ENCODE assay signal across 1 cellular context in the genomic region with DNA sequence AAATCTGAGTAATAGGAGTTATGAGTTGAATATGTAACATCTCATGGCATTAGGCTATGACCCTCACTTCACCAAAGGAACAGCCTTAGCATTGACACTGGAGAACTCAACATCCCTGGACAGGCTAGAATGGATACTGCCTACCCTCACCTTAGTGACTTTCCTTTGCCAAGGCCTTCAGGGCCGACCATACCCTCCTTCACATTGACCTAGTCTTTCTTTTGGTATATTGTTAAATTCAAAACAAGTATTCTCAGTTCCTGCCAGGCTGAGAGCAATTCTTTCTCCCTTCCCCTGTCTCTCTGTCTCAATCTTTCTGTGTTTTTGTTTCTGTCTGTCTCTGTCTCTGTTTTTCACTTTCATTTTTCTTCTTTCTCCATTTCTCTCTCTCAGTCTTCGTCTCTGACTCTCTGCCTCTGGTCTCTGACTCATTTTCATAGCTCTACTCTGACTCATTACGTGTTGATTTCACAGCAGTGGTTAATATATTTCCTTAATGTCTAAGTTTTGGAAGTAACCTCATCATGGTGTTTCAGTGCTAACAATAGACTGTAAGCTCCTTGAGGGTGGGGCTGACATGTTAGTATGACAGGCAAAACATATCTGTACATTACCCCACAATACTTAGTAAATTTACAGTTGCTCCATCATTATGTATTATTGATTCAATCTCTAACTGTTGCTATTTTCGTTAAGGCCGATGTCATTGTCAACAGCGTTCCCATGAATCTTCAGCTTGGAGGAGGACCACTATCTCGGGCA.
TF ChIP-seq lines count a peak whose summit lies in the region.

No MANE protein-coding gene starts in this region.

TF ChIP-seq in GM12878, 131 proteins besides CTCF, POLR2A, EP300 and RAD21 (continued from another document and continues in another):
- TF ChIP-seq, protein P1, sequence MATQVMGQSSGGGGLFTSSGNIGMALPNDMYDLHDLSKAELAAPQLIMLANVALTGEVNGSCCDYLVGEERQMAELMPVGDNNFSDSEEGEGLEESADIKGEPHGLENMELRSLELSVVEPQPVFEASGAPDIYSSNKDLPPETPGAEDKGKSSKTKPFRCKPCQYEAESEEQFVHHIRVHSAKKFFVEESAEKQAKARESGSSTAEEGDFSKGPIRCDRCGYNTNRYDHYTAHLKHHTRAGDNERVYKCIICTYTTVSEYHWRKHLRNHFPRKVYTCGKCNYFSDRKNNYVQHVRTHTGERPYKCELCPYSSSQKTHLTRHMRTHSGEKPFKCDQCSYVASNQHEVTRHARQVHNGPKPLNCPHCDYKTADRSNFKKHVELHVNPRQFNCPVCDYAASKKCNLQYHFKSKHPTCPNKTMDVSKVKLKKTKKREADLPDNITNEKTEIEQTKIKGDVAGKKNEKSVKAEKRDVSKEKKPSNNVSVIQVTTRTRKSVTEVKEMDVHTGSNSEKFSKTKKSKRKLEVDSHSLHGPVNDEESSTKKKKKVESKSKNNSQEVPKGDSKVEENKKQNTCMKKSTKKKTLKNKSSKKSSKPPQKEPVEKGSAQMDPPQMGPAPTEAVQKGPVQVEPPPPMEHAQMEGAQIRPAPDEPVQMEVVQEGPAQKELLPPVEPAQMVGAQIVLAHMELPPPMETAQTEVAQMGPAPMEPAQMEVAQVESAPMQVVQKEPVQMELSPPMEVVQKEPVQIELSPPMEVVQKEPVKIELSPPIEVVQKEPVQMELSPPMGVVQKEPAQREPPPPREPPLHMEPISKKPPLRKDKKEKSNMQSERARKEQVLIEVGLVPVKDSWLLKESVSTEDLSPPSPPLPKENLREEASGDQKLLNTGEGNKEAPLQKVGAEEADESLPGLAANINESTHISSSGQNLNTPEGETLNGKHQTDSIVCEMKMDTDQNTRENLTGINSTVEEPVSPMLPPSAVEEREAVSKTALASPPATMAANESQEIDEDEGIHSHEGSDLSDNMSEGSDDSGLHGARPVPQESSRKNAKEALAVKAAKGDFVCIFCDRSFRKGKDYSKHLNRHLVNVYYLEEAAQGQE (IDR thresholded peaks at IDR 0.05; ENCODE audit: low read depth, low read length), result no peak
- TF ChIP-seq NFIC (IDR thresholded peaks at IDR 0.05; ENCODE audit: low read depth, low read length) (peak; percentile 100), EZH2 (IDR thresholded peaks at IDR 0.05; ENCODE audit: borderline replicate concordance, control insufficient read depth, low read depth, low read length) (no peak), YY1 (IDR thresholded peaks at IDR 0.05; ENCODE audit: low read depth, low read length) (no peak), SIX5 (IDR thresholded peaks at IDR 0.05; ENCODE audit: low read depth, low read length, severe bottlenecking) (no peak), TBL1XR1 (IDR thresholded peaks at IDR 0.05; ENCODE audit: low read depth, low read length) (peak; percentile 99), MTA3 (IDR thresholded peaks at IDR 0.05; ENCODE audit: borderline replicate concordance, low read length) (peak; percentile 98; the same call in 1 of the 2 replicates), STAT3 (IDR thresholded peaks at IDR 0.05; ENCODE audit: low read depth, low read length) (no peak), FOXM1 (IDR thresholded peaks at IDR 0.05; ENCODE audit: low read depth, low read length) (peak; percentile 99), MYB (IDR thresholded peaks at IDR 0.05; ENCODE audit: borderline replicate concordance, low read depth, low read length) (0 out of 2 replicates have a peak, but pooled peaks have one; percentile 24), ZZZ3 (IDR thresholded peaks at IDR 0.05; ENCODE audit: control insufficient read depth, insufficient read length, low read depth) (no peak), PAX5 (IDR thresholded peaks at IDR 0.05; ENCODE audit: borderline replicate concordance, low read depth, low read length) (peak; percentile 76), SMARCA5 (IDR thresholded peaks at IDR 0.05) (no peak), MEF2B (IDR thresholded peaks at IDR 0.05; ENCODE audit: partially characterized antibody, poor library complexity, severe bottlenecking) (peak; percentile 89), MEF2A (IDR thresholded peaks at IDR 0.05; ENCODE audit: insufficient read depth, low read depth, low read length) (peak; percentile 95), JUND (IDR thresholded peaks at IDR 0.05; ENCODE audit: low read depth, low read length) (peak; percentile 97), SREBF2 (IDR thresholded peaks at IDR 0.05; ENCODE audit: low read length) (no peak), RB1 (IDR thresholded peaks at IDR 0.05; ENCODE audit: borderline replicate concordance) (no peak), SMAD1 (IDR thresholded peaks at IDR 0.05; ENCODE audit: low read depth, partially characterized antibody) (peak; percentile 85), RCOR1 (conservative IDR thresholded peaks at IDR 0.05; ENCODE audit: low read depth, low read length) (no peak), SMC3 (IDR thresholded peaks at IDR 0.05; ENCODE audit: borderline replicate concordance, low read length) (peak; percentile 32; the same call in 1 of the 2 replicates), FOXK2 (IDR thresholded peaks at IDR 0.05) (peak; percentile 75), IKZF1 (conservative IDR thresholded peaks at IDR 0.05) (peak; percentile 95), HDAC2 (IDR thresholded peaks at IDR 0.05) (0 out of 2 replicates have a peak, but pooled peaks have one; percentile 33), NFXL1 (IDR thresholded peaks at IDR 0.05; ENCODE audit: borderline replicate concordance) (no peak), WRNIP1 (IDR thresholded peaks at IDR 0.05; ENCODE audit: borderline replicate concordance, low read depth, low read length) (no peak), KAT2A (conservative IDR thresholded peaks at IDR 0.05; ENCODE audit: control insufficient read depth, low read depth, low read length) (no peak), BCL11A (IDR thresholded peaks at IDR 0.05; ENCODE audit: low read depth, low read length) (peak; percentile 98), KDM1A (IDR thresholded peaks at IDR 0.05; ENCODE audit: borderline replicate concordance) (no peak), RFX5 (IDR thresholded peaks at IDR 0.05; ENCODE audit: low read depth, low read length) (no peak), NFYA (IDR thresholded peaks at IDR 0.05; ENCODE audit: borderline replicate concordance, low read depth, low read length) (no peak), CHD4 (IDR thresholded peaks at IDR 0.05) (0 out of 2 replicates have a peak, but pooled peaks have one; percentile 93), NBN (IDR thresholded peaks at IDR 0.05) (peak; percentile 99), EGR1 (IDR thresholded peaks at IDR 0.05; ENCODE audit: borderline replicate concordance in 1 of 2, low read depth in 2 of 2, low read length in 2 of 2) (no peak), TCF12 (IDR thresholded peaks at IDR 0.05; ENCODE audit: low read depth, low read length) (no peak), POLR2AphosphoS5 (IDR thresholded peaks at IDR 0.05; ENCODE audit: low read length) (0 out of 2 replicates have a peak, but pooled peaks have one; percentile 25)
- TF ChIP-seq, protein P2, sequence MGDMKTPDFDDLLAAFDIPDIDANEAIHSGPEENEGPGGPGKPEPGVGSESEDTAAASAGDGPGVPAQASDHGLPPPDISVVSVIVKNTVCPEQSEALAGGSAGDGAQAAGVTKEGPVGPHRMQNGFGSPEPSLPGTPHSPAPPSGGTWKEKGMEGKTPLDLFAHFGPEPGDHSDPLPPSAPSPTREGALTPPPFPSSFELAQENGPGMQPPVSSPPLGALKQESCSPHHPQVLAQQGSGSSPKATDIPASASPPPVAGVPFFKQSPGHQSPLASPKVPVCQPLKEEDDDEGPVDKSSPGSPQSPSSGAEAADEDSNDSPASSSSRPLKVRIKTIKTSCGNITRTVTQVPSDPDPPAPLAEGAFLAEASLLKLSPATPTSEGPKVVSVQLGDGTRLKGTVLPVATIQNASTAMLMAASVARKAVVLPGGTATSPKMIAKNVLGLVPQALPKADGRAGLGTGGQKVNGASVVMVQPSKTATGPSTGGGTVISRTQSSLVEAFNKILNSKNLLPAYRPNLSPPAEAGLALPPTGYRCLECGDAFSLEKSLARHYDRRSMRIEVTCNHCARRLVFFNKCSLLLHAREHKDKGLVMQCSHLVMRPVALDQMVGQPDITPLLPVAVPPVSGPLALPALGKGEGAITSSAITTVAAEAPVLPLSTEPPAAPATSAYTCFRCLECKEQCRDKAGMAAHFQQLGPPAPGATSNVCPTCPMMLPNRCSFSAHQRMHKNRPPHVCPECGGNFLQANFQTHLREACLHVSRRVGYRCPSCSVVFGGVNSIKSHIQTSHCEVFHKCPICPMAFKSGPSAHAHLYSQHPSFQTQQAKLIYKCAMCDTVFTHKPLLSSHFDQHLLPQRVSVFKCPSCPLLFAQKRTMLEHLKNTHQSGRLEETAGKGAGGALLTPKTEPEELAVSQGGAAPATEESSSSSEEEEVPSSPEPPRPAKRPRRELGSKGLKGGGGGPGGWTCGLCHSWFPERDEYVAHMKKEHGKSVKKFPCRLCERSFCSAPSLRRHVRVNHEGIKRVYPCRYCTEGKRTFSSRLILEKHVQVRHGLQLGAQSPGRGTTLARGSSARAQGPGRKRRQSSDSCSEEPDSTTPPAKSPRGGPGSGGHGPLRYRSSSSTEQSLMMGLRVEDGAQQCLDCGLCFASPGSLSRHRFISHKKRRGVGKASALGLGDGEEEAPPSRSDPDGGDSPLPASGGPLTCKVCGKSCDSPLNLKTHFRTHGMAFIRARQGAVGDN (IDR thresholded peaks at IDR 0.05), result no peak; the same call in 1 of the 2 replicates
- TF ChIP-seq, protein P3, sequence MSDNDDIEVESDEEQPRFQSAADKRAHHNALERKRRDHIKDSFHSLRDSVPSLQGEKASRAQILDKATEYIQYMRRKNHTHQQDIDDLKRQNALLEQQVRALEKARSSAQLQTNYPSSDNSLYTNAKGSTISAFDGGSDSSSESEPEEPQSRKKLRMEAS (IDR thresholded peaks at IDR 0.05; ENCODE audit: low read depth, low read length), result no peak
- TF ChIP-seq, protein P4, sequence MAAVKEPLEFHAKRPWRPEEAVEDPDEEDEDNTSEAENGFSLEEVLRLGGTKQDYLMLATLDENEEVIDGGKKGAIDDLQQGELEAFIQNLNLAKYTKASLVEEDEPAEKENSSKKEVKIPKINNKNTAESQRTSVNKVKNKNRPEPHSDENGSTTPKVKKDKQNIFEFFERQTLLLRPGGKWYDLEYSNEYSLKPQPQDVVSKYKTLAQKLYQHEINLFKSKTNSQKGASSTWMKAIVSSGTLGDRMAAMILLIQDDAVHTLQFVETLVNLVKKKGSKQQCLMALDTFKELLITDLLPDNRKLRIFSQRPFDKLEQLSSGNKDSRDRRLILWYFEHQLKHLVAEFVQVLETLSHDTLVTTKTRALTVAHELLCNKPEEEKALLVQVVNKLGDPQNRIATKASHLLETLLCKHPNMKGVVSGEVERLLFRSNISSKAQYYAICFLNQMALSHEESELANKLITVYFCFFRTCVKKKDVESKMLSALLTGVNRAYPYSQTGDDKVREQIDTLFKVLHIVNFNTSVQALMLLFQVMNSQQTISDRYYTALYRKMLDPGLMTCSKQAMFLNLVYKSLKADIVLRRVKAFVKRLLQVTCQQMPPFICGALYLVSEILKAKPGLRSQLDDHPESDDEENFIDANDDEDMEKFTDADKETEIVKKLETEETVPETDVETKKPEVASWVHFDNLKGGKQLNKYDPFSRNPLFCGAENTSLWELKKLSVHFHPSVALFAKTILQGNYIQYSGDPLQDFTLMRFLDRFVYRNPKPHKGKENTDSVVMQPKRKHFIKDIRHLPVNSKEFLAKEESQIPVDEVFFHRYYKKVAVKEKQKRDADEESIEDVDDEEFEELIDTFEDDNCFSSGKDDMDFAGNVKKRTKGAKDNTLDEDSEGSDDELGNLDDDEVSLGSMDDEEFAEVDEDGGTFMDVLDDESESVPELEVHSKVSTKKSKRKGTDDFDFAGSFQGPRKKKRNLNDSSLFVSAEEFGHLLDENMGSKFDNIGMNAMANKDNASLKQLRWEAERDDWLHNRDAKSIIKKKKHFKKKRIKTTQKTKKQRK (IDR thresholded peaks at IDR 0.05; ENCODE audit: low read depth, low read length), result no peak
- TF ChIP-seq, protein P5, sequence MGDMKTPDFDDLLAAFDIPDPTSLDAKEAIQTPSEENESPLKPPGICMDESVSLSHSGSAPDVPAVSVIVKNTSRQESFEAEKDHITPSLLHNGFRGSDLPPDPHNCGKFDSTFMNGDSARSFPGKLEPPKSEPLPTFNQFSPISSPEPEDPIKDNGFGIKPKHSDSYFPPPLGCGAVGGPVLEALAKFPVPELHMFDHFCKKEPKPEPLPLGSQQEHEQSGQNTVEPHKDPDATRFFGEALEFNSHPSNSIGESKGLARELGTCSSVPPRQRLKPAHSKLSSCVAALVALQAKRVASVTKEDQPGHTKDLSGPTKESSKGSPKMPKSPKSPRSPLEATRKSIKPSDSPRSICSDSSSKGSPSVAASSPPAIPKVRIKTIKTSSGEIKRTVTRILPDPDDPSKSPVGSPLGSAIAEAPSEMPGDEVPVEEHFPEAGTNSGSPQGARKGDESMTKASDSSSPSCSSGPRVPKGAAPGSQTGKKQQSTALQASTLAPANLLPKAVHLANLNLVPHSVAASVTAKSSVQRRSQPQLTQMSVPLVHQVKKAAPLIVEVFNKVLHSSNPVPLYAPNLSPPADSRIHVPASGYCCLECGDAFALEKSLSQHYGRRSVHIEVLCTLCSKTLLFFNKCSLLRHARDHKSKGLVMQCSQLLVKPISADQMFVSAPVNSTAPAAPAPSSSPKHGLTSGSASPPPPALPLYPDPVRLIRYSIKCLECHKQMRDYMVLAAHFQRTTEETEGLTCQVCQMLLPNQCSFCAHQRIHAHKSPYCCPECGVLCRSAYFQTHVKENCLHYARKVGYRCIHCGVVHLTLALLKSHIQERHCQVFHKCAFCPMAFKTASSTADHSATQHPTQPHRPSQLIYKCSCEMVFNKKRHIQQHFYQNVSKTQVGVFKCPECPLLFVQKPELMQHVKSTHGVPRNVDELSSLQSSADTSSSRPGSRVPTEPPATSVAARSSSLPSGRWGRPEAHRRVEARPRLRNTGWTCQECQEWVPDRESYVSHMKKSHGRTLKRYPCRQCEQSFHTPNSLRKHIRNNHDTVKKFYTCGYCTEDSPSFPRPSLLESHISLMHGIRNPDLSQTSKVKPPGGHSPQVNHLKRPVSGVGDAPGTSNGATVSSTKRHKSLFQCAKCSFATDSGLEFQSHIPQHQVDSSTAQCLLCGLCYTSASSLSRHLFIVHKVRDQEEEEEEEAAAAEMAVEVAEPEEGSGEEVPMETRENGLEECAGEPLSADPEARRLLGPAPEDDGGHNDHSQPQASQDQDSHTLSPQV (IDR thresholded peaks at IDR 0.05), result peak; percentile 87; the same call in 1 of the 2 replicates
- TF ChIP-seq, protein P6, sequence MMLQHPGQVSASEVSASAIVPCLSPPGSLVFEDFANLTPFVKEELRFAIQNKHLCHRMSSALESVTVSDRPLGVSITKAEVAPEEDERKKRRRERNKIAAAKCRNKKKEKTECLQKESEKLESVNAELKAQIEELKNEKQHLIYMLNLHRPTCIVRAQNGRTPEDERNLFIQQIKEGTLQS (IDR thresholded peaks at IDR 0.05; ENCODE audit: borderline replicate concordance, extremely low read depth, low read depth, low read length), result no peak
- TF ChIP-seq, protein P7, sequence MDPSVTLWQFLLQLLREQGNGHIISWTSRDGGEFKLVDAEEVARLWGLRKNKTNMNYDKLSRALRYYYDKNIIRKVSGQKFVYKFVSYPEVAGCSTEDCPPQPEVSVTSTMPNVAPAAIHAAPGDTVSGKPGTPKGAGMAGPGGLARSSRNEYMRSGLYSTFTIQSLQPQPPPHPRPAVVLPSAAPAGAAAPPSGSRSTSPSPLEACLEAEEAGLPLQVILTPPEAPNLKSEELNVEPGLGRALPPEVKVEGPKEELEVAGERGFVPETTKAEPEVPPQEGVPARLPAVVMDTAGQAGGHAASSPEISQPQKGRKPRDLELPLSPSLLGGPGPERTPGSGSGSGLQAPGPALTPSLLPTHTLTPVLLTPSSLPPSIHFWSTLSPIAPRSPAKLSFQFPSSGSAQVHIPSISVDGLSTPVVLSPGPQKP (IDR thresholded peaks at IDR 0.05; ENCODE audit: low read depth, low read length), result no peak
